1 cellular context compared by ENCODE assay signal in the genomic region with DNA sequence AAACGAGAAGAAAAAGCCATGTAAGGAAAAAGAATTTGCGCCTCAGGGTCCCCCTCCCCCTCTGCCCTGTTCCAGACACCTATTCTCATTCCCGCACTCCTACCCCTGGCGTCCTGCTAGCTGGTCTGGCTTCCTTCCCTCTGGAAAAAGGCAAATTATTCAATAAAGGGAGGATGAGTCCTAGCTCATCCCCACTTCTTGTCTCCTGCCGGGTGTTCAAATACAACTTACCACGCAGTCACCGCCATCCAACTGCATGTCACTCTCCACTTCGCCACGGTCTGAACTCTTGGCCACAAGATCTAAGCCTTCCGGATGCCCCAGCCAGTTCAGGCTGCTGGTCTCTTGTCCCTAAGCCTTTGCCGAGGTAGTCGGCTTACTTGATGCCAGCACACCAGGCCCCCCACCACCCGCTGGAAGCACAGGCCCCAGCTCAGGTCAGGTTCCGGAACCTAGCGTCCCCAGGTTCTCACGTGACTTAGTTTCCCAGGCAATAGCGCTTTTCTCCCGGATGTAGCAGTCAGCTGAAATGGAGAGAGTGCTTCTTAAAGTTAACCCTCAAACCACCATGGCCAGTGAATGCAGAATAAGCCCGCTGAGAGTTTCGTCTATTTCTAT.
A peak's percentile ranks its signal among the peaks of the same experiment; 100 is the strongest.
TF ChIP-seq lines count a peak whose summit lies in the region.

No MANE protein-coding gene starts in this region.

TF ChIP-seq in HepG2, 621 proteins besides CTCF, POLR2A, EP300 and RAD21 (continued from another document and continues in another):
- TF ChIP-seq, protein P1, sequence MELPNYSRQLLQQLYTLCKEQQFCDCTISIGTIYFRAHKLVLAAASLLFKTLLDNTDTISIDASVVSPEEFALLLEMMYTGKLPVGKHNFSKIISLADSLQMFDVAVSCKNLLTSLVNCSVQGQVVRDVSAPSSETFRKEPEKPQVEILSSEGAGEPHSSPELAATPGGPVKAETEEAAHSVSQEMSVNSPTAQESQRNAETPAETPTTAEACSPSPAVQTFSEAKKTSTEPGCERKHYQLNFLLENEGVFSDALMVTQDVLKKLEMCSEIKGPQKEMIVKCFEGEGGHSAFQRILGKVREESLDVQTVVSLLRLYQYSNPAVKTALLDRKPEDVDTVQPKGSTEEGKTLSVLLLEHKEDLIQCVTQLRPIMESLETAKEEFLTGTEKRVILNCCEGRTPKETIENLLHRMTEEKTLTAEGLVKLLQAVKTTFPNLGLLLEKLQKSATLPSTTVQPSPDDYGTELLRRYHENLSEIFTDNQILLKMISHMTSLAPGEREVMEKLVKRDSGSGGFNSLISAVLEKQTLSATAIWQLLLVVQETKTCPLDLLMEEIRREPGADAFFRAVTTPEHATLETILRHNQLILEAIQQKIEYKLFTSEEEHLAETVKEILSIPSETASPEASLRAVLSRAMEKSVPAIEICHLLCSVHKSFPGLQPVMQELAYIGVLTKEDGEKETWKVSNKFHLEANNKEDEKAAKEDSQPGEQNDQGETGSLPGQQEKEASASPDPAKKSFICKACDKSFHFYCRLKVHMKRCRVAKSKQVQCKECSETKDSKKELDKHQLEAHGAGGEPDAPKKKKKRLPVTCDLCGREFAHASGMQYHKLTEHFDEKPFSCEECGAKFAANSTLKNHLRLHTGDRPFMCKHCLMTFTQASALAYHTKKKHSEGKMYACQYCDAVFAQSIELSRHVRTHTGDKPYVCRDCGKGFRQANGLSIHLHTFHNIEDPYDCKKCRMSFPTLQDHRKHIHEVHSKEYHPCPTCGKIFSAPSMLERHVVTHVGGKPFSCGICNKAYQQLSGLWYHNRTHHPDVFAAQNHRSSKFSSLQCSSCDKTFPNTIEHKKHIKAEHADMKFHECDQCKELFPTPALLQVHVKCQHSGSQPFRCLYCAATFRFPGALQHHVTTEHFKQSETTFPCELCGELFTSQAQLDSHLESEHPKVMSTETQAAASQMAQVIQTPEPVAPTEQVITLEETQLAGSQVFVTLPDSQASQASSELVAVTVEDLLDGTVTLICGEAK (IDR thresholded peaks at IDR 0.05), result no peak
- TF ChIP-seq, protein P1 (CRISPR knock-in tag; IDR thresholded peaks at IDR 0.05), result 0 out of 2 replicates have a peak, but pooled peaks have one; percentile 26
- TF ChIP-seq CHD4 (IDR thresholded peaks at IDR 0.05; ENCODE audit: borderline replicate concordance, low read length), result no peak
- TF ChIP-seq, protein P2, sequence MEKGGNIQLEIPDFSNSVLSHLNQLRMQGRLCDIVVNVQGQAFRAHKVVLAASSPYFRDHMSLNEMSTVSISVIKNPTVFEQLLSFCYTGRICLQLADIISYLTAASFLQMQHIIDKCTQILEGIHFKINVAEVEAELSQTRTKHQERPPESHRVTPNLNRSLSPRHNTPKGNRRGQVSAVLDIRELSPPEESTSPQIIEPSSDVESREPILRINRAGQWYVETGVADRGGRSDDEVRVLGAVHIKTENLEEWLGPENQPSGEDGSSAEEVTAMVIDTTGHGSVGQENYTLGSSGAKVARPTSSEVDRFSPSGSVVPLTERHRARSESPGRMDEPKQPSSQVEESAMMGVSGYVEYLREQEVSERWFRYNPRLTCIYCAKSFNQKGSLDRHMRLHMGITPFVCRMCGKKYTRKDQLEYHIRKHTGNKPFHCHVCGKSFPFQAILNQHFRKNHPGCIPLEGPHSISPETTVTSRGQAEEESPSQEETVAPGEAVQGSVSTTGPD (CRISPR knock-in tag; IDR thresholded peaks at IDR 0.05), result no peak
- TF ChIP-seq IRX3 (CRISPR knock-in tag; IDR thresholded peaks at IDR 0.05; ENCODE audit: borderline replicate concordance, low read depth), result no peak
- peak; percentile 82 for TF ChIP-seq PHF20 (CRISPR knock-in tag; IDR thresholded peaks at IDR 0.05)
- TF ChIP-seq KAT8 (CRISPR knock-in tag; IDR thresholded peaks at IDR 0.05), result peak; percentile 75
- no peak for TF ChIP-seq ZNF616 (CRISPR knock-in tag; IDR thresholded peaks at IDR 0.05; ENCODE audit: low read depth)
- no peak for TF ChIP-seq HIC2 (CRISPR knock-in tag; IDR thresholded peaks at IDR 0.05; ENCODE audit: low read depth)
- TF ChIP-seq, protein P3, sequence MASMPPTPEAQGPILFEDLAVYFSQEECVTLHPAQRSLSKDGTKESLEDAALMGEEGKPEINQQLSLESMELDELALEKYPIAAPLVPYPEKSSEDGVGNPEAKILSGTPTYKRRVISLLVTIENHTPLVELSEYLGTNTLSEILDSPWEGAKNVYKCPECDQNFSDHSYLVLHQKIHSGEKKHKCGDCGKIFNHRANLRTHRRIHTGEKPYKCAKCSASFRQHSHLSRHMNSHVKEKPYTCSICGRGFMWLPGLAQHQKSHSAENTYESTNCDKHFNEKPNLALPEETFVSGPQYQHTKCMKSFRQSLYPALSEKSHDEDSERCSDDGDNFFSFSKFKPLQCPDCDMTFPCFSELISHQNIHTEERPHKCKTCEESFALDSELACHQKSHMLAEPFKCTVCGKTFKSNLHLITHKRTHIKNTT (CRISPR knock-in tag; IDR thresholded peaks at IDR 0.05), result no peak
- TF ChIP-seq ZNF704 (CRISPR knock-in tag; IDR thresholded peaks at IDR 0.05; ENCODE audit: borderline replicate concordance), result no peak
- TF ChIP-seq NFIB (CRISPR knock-in tag; IDR thresholded peaks at IDR 0.05; ENCODE audit: borderline replicate concordance), result no peak
- peak; percentile 70 for TF ChIP-seq ZMYM4 (CRISPR knock-in tag; IDR thresholded peaks at IDR 0.05)
- TF ChIP-seq AGO1 (IDR thresholded peaks at IDR 0.05; ENCODE audit: low read depth, low read length, poor library complexity, severe bottlenecking), result no peak
- TF ChIP-seq, protein P4, sequence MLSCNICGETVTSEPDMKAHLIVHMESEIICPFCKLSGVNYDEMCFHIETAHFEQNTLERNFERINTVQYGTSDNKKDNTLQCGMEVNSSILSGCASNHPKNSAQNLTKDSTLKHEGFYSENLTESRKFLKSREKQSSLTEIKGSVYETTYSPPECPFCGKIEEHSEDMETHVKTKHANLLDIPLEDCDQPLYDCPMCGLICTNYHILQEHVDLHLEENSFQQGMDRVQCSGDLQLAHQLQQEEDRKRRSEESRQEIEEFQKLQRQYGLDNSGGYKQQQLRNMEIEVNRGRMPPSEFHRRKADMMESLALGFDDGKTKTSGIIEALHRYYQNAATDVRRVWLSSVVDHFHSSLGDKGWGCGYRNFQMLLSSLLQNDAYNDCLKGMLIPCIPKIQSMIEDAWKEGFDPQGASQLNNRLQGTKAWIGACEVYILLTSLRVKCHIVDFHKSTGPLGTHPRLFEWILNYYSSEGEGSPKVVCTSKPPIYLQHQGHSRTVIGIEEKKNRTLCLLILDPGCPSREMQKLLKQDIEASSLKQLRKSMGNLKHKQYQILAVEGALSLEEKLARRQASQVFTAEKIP (CRISPR knock-in tag; IDR thresholded peaks at IDR 0.05; ENCODE audit: borderline replicate concordance), result no peak
- TF ChIP-seq JDP2 (CRISPR knock-in tag; IDR thresholded peaks at IDR 0.05; ENCODE audit: borderline replicate concordance), result no peak
- TF ChIP-seq ARID2 (CRISPR knock-in tag; IDR thresholded peaks at IDR 0.05; ENCODE audit: borderline replicate concordance), result no peak
- TF ChIP-seq ZNF770 (CRISPR knock-in tag; IDR thresholded peaks at IDR 0.05), result no peak
- no peak for TF ChIP-seq TSC22D2 (CRISPR knock-in tag; IDR thresholded peaks at IDR 0.05; ENCODE audit: borderline replicate concordance)
- no peak for TF ChIP-seq REL (CRISPR knock-in tag; conservative IDR thresholded peaks at IDR 0.05)
- TF ChIP-seq ZBTB3 (CRISPR knock-in tag; IDR thresholded peaks at IDR 0.05; ENCODE audit: borderline replicate concordance, low read depth), result no peak
- no peak for TF ChIP-seq ZSCAN22 (CRISPR knock-in tag; IDR thresholded peaks at IDR 0.05)
- TF ChIP-seq, protein P5, sequence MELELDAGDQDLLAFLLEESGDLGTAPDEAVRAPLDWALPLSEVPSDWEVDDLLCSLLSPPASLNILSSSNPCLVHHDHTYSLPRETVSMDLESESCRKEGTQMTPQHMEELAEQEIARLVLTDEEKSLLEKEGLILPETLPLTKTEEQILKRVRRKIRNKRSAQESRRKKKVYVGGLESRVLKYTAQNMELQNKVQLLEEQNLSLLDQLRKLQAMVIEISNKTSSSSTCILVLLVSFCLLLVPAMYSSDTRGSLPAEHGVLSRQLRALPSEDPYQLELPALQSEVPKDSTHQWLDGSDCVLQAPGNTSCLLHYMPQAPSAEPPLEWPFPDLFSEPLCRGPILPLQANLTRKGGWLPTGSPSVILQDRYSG (CRISPR knock-in tag; IDR thresholded peaks at IDR 0.05), result no peak
- no peak for TF ChIP-seq ZNF710 (CRISPR knock-in tag; IDR thresholded peaks at IDR 0.05; ENCODE audit: borderline replicate concordance)
- TF ChIP-seq ZZZ3 (CRISPR knock-in tag; IDR thresholded peaks at IDR 0.05; ENCODE audit: borderline replicate concordance), result no peak
- no peak for TF ChIP-seq HES4 (CRISPR knock-in tag; IDR thresholded peaks at IDR 0.05; ENCODE audit: borderline replicate concordance)
- 0 out of 2 replicates have a peak, but pooled peaks have one; percentile 26 for TF ChIP-seq ARNT2 (CRISPR knock-in tag; IDR thresholded peaks at IDR 0.05; ENCODE audit: low read depth)
- no peak for TF ChIP-seq SMAD1 (CRISPR knock-in tag; IDR thresholded peaks at IDR 0.05; ENCODE audit: borderline replicate concordance, low read depth)
